In the genomic region with DNA sequence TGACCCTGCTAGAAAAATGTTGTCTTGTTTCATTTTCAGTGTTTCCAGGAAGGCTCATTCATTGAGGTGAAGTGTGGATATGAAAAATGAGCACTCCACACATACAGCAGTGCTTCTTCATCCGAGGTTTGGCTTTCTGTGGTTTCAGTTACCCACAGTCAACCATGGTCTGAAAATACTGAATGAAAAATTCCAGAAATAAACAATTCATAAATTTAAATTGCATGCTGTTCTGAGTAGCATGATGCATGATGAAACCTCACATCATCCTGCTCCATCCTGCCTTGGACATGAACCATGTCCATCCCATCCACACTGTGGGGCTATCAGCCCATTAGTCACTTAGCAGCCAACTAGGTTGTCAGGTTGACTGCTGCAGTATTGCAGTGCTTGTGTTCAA, we compare ENCODE assay signal across 15 cellular contexts. TPM values are rescaled to one million over a fixed set of nuclear protein-coding genes. Genes with fewer than 3 reads are reported as not detected.
DNase-seq lines count a peak whose midpoint lies in the region; ATAC-seq and TF ChIP-seq lines count a peak whose summit lies in the region.
"Had no signal": no experiment of that assay in that cellular context is flagged by ENCODE, and none has a peak within 500 bp of the region (broad histone marks: within the 10 kb centered on the region; RNA-seq: fewer than 3 reads in every experiment).

No MANE protein-coding gene starts in this region.

- no peak overlapping the region for H2BK12ac ChIP-seq in H9 (ENCODE audit: insufficient read length, low read depth, low read length)

- H3K36me3 ChIP-seq in GM23338 (ENCODE audit: insufficient read depth) (no peaks in the 10 kb centered on the region), mucosa of descending colon (ENCODE audit: low read depth) (peaks cover 9% of the 10 kb centered on the region)

- peaks cover 3% of the 10 kb centered on the region; the same call in 1 of the 2 replicates for H3K4me1 ChIP-seq in GM23338 (ENCODE audit: insufficient read depth)
- no peaks in the 10 kb centered on the region for H3K4me1 ChIP-seq in H9 (ENCODE audit: insufficient read depth, low read length)
- no peaks in the 10 kb centered on the region for H3K4me1 ChIP-seq in mucosa of descending colon (ENCODE audit: low read depth)

- CTCF ChIA-PET in WTC11 (lab: Charles Lee): no interaction called here

- H3K9me3 Mint-ChIP-seq in GM23338 (no peaks in the 10 kb centered on the region), WTC11 (no peaks in the 10 kb centered on the region), H9 (no peaks in the 10 kb centered on the region)
- H3K9me3 Mint-ChIP-seq: CD8-positive, alpha-beta memory T cell had no signal

- no peak overlapping the region for H2BK120ac ChIP-seq in H9 (ENCODE audit: low read depth, low read length, poor library complexity, severe bottlenecking)

- POLR2A ChIA-PET in WTC11 (lab: Charles Lee): no interaction called here

- no peak overlapping the region for H3K14ac ChIP-seq in H9 (ENCODE audit: insufficient read depth, low read length)

- H3K9me3 ChIP-seq in H9 (ENCODE audit: control insufficient read depth, low read depth, low read length) (no peaks in the 10 kb centered on the region), mucosa of descending colon (no peaks in the 10 kb centered on the region)

- H2AFZ ChIP-seq in GM23338: no peak overlapping the region
- H2AFZ ChIP-seq in H9 (ENCODE audit: low read length): no peak overlapping the region

- H3K79me2 ChIP-seq in GM23338 (replicated peaks; ENCODE audit: insufficient read depth) (no peaks in the 10 kb centered on the region), H9 (ENCODE audit: insufficient read depth, low read length) (no peaks in the 10 kb centered on the region)

- H3K23ac ChIP-seq in H9 (ENCODE audit: insufficient read length, low read depth, low read length): no peak overlapping the region

- no peak overlapping the region for H4K8ac ChIP-seq in H9 (replicated peaks; ENCODE audit: insufficient read length, low read depth, low read length)

- no CpG with 5 or more reads among the region's 1 CpG for WGBS in H9 (ENCODE audit: extremely low coverage, insufficient read length, low lambda C conversion rate)

- no peak overlapping the region for H4K5ac ChIP-seq in H9 (ENCODE audit: insufficient read length, low read depth, low read length)

- H3K4ac ChIP-seq in H9 (ENCODE audit: low read depth, low read length): no peak overlapping the region

- H3K4me3 ChIP-seq in AG09309 (ENCODE audit: control insufficient read depth, low read depth, low read length) (no peak overlapping the region), GM23338 (no peak overlapping the region), fibroblast of the aortic adventitia (ENCODE audit: low read depth, low read length) (no peak overlapping the region), mucosa of descending colon (no peak overlapping the region)
- H3K4me3 ChIP-seq: coronary artery, SK-N-MC had no signal

- H3F3A ChIP-seq in GM23338 (replicated peaks; ENCODE audit: low read depth): no peaks in the 10 kb centered on the region

- peak; percentile 80 for DNase-seq in AG09309 (ENCODE audit: low read depth)
- DNase-seq in GM23338 (ENCODE audit: low spot score): no peak
- DNase-seq in WTC11 (ENCODE audit: low spot score): no peak
- DNase-seq in fibroblast of the aortic adventitia (ENCODE audit: low read depth): peak; percentile 86
- no peak for DNase-seq in H9
- DNase-seq in anterior cingulate cortex (lab: John Stamatoyannopoulos, UW): no peak
- no peak for DNase-seq in mucosa of descending colon
- DNase-seq: CD8-positive, alpha-beta memory T cell; NCI-H2029 treated with DMSO at 0.1 percent for 48 hours; stimulated activated CD4-positive, alpha-beta T cell treated with anti-CD3 and anti-CD28 coated beads, Interleukin-2, amount 100 ng/mL, for 48 hours had no signal

- no peak for ATAC-seq in GM23338
- no peak for ATAC-seq in WTC11
- ATAC-seq in GM21717 (IDR thresholded peaks at IDR 0.05; ENCODE audit: unreplicated experiment): no peak
- ATAC-seq in mucosa of descending colon: no peak

- no peak overlapping the region for H3K56ac ChIP-seq in H9 (ENCODE audit: insufficient read length, low read depth, low read length)

- no peaks in the 10 kb centered on the region for H3K79me1 ChIP-seq in H9 (ENCODE audit: insufficient read depth, low read depth, low read length, poor library complexity, severe bottlenecking)

- TF ChIP-seq CTCF in AG09309 (IDR thresholded peaks at IDR 0.05; ENCODE audit: control insufficient read depth, insufficient read depth, low read depth, low read length, missing control alignments) (peak; percentile 50), GM23338 (conservative IDR thresholded peaks at IDR 0.05; ENCODE audit: low read depth in 2 of 2) (peak in 1 of 2 experiments; percentile 39; a peak in 2 of 4 replicates), WTC11 (IDR thresholded peaks at IDR 0.05) (no peak), fibroblast of the aortic adventitia (IDR thresholded peaks at IDR 0.05; ENCODE audit: insufficient read depth, low read length) (no peak), H9 (conservative IDR thresholded peaks at IDR 0.05) (no peak), mucosa of descending colon (IDR thresholded peaks at IDR 0.05) (no peak)

- no peak overlapping the region for H3K9ac ChIP-seq in H9 (ENCODE audit: extremely low read depth, insufficient read length, low read length)

- H2BK20ac ChIP-seq in H9 (ENCODE audit: low read depth, low read length, poor library complexity, severe bottlenecking): no peak overlapping the region

- H3K4me3 Mint-ChIP-seq in GM23338 (no peak overlapping the region), WTC11 (no peak overlapping the region), H9 (no peak overlapping the region)
- H3K4me3 Mint-ChIP-seq: CD8-positive, alpha-beta memory T cell had no signal

- H4K20me1 ChIP-seq in GM23338 (replicated peaks; ENCODE audit: insufficient read depth) (no peaks in the 10 kb centered on the region), H9 (ENCODE audit: control insufficient read depth, insufficient read depth, insufficient read length) (no peaks in the 10 kb centered on the region)

- intact Hi-C loops in mucosa of descending colon (cut with DNase I, micrococcal nuclease): no loop called here

- H3K27me3 ChIP-seq in GM23338 (ENCODE audit: insufficient read depth) (no peaks in the 10 kb centered on the region), H9 (ENCODE audit: insufficient read depth, low read length) (no peaks in the 10 kb centered on the region)

- no peak overlapping the region for H3K18ac ChIP-seq in H9 (ENCODE audit: insufficient read length, low read depth, low read length)

- H3K36me3 Mint-ChIP-seq in GM23338 (ENCODE audit: low read depth) (peaks cover 6% of the 10 kb centered on the region; the same call in 2 of the 3 replicates), WTC11 (peaks cover 5% of the 10 kb centered on the region), H9 (ENCODE audit: insufficient read depth in 1 of 3, low read depth in 3 of 3) (peaks cover 0 to 12% (median 4%) of the 10 kb centered on the region in 3 experiments; a peak in 4 of 7 replicates)

- no peak overlapping the region for H3T11ph ChIP-seq in H9 (ENCODE audit: low read length)

- H3K23me2 ChIP-seq in H9 (ENCODE audit: insufficient read length, low read depth, low read length, poor library complexity, severe bottlenecking): no peaks in the 10 kb centered on the region

- H3K27me3 Mint-ChIP-seq in GM23338 (ENCODE audit: insufficient read depth, low read depth, poor library complexity): no peaks in the 10 kb centered on the region
- no peaks in the 10 kb centered on the region for H3K27me3 Mint-ChIP-seq in WTC11 (ENCODE audit: low read depth)
- no peaks in the 10 kb centered on the region for H3K27me3 Mint-ChIP-seq in H9 (ENCODE audit: low read depth)
- H3K27me3 Mint-ChIP-seq: CD8-positive, alpha-beta memory T cell had no signal

- peaks cover 18% of the 10 kb centered on the region; the same call in 2 of the 3 replicates for H3K4me1 Mint-ChIP-seq in GM23338
- H3K4me1 Mint-ChIP-seq in WTC11: peaks cover 22% of the 10 kb centered on the region
- H3K4me1 Mint-ChIP-seq in H9: peaks cover 4 to 5% of the 10 kb centered on the region in 2 experiments; a peak in 1 of 4 replicates

- H3K9me2 ChIP-seq in GM23338 (ENCODE audit: insufficient read depth): no peaks in the 10 kb centered on the region

- no peak overlapping the region for H3K27ac ChIP-seq in GM23338 (ENCODE audit: low read depth)
- no peak overlapping the region for H3K27ac ChIP-seq in H9 (ENCODE audit: insufficient read length, low read depth, low read length)
- H3K27ac ChIP-seq: coronary artery, SK-N-MC had no signal

- H3K4me2 ChIP-seq in GM23338 (no peak overlapping the region), H9 (ENCODE audit: insufficient read depth, insufficient read length, low read length) (no peak overlapping the region)

- no peak overlapping the region for H2BK15ac ChIP-seq in H9 (ENCODE audit: low read depth, low read length)

- H3K27ac Mint-ChIP-seq in GM23338 (peak overlapping the region; percentile 36; the same call in 1 of the 2 replicates), WTC11 (peak overlapping the region; percentile 41; the same call in 1 of the 2 replicates), H9 (no peak overlapping the region)

- H4K91ac ChIP-seq in H9 (ENCODE audit: insufficient read length, low read depth, low read length): no peak overlapping the region

- H2BK5ac ChIP-seq in H9 (ENCODE audit: insufficient read length, low read length): no peak overlapping the region

- no peak overlapping the region for H2AK5ac ChIP-seq in H9 (ENCODE audit: insufficient read length, low read length)

RNA-seq across cellular contexts. Expression of a gene that starts 10.4 kb away (rescaled TPM):
- not detected in 2 replicates for total RNA-seq in GM23338 (2014; rRNA removed; shearing (Covaris generic))
- not detected in 2 replicates for polyA plus RNA-seq in GM23338 (2016; fragmentation: Nextera tagmentation; extraction: Ambion mirVana)
- total RNA-seq in WTC11 (2021) (not detected in 3 replicates), fibroblast of the aortic adventitia (ENCODE audit: low replicate concordance) (0.09 TPM in 1 of 2 replicates, not detected in the other), H9 (2021) (not detected in 2 replicates), mucosa of descending colon (1 to 10 TPM in 2 of 3 donors, under 1 TPM in 1; 0.28 to 1.2 (median 1.0) TPM)
- total RNA-seq: CD8-positive, alpha-beta memory T cell; H4 had no signal
- polyA plus RNA-seq: CD8-positive, alpha-beta memory T cell had no signal

RNA-seq across cellular contexts. Expression of a gene that starts 13.0 kb away (rescaled TPM):
- total RNA-seq in GM23338 (2014; rRNA removed; shearing (Covaris generic)): 8.8 and 12.6 TPM in 2 replicates
- 6.7 and 7.0 TPM in 2 replicates for polyA plus RNA-seq in GM23338 (2016; fragmentation: Nextera tagmentation; extraction: Ambion mirVana)
- total RNA-seq in WTC11 (2021) (11.2 to 12.0 TPM (median 11.9 TPM) in 3 replicates), fibroblast of the aortic adventitia (ENCODE audit: low replicate concordance) (10.7 and 19.1 TPM in 2 replicates), H9 (2021) (8.2 and 9.7 TPM in 2 replicates), mucosa of descending colon (100 to 1,000 TPM in 1 of 3 donors, 10 to 100 TPM in 2; 36.3 to 111 (median 75.3) TPM)

RNA-seq across cellular contexts. Expression of a gene that starts 48.2 kb away (rescaled TPM):
- 0.97 and 1.7 TPM in 2 replicates for total RNA-seq in GM23338 (2014; rRNA removed; shearing (Covaris generic))
- 0.97 and 2.0 TPM in 2 replicates for polyA plus RNA-seq in GM23338 (2016; fragmentation: Nextera tagmentation; extraction: Ambion mirVana)
- total RNA-seq in WTC11 (2021) (1.2 to 2.1 TPM (median 2.0 TPM) in 3 replicates), fibroblast of the aortic adventitia (ENCODE audit: low replicate concordance) (1.9 and 8.3 TPM in 2 replicates), H9 (2021) (1.1 TPM in 2 replicates), mucosa of descending colon (1 to 10 TPM; 5.3 to 10.0 (median 6.1) TPM)

RNA-seq across cellular contexts. Expression of a gene that starts 58.7 kb away (rescaled TPM):
- total RNA-seq in GM23338 (2014; rRNA removed; shearing (Covaris generic)): 0.23 TPM in 1 of 2 replicates, not detected in the other
- not detected in 2 replicates for polyA plus RNA-seq in GM23338 (2016; fragmentation: Nextera tagmentation; extraction: Ambion mirVana)
- total RNA-seq in WTC11 (2021) (0.09 to 0.41 TPM (median 0.22 TPM) in 3 replicates), fibroblast of the aortic adventitia (ENCODE audit: low replicate concordance) (not detected in 2 replicates), H9 (2021) (not detected in 2 replicates), mucosa of descending colon (not detected)
- total RNA-seq: CD8-positive, alpha-beta memory T cell; H4 had no signal
- polyA plus RNA-seq: CD8-positive, alpha-beta memory T cell; thymus had no signal

Comparison
In these comparisons a context has a peak if more than half of its experiments do, and no peak if none do; other contexts are left out.
1. DNase-seq: peak in AG09309 (single experiment) and fibroblast of the aortic adventitia (single experiment); none in GM23338 (single experiment), WTC11 (single experiment), H9 (single experiment), anterior cingulate cortex (0 of 58) and mucosa of descending colon (0 of 3).
2. H3K27ac Mint-ChIP-seq: peak in GM23338 (single experiment) and WTC11 (single experiment); none in H9 (0 of 3).